8 cellular contexts compared by ENCODE assay signal in genomic region chr18:77132369-77133050, GRCh38. TPM values are rescaled to one million over a fixed set of nuclear protein-coding genes. Genes with fewer than 3 reads are reported as not detected.
DNase-seq lines count a peak whose midpoint lies in the region; ATAC-seq and TF ChIP-seq lines count a peak whose summit lies in the region.

MBP (minus strand) TSS chr18:77132783; CDS start chr18:77105261, 27,522 bp downstream.

- no peaks in the 10 kb centered on the region for H3K27me3 Mint-ChIP-seq in activated CD4-positive, alpha-beta T cell treated with anti-CD3 and anti-CD28 coated beads, Interleukin-2, amount 10 ng/mL, durations not matched to agents 24 days and 14 days
- H3K27me3 Mint-ChIP-seq in mesothelial cell of epicardium (ENCODE audit: low read depth) = peaks cover 51% of the 10 kb centered on the region

- peak within 1 kb of the TSS; percentile 97 for H3K27ac Mint-ChIP-seq in activated CD4-positive, alpha-beta T cell treated with anti-CD3 and anti-CD28 coated beads, Interleukin-2, amount 10 ng/mL, durations not matched to agents 24 days and 14 days
- peak within 1 kb of the TSS; percentile 53 for H3K27ac Mint-ChIP-seq in mesothelial cell of epicardium

- peak; percentile 89 for TF ChIP-seq POLR2A in GM15510 (IDR thresholded peaks at IDR 0.05; ENCODE audit: borderline replicate concordance, extremely low read depth, insufficient read length)

- DNase-seq in NCI-H1105 (lab: John Stamatoyannopoulos, UW) (peak; percentile 70), ecto neural progenitor cell (ENCODE audit: low spot score) (peak; percentile 74), mesothelial cell of epicardium (ENCODE audit: low spot score in 2 of 2, unreplicated experiment in 2 of 2) (peak; percentile 46 to 72), MV-4-11 (lab: John Stamatoyannopoulos, UW) (no peak)
- DNase-seq in activated CD4-positive, alpha-beta T cell treated with anti-CD3 and anti-CD28 coated beads, Interleukin-2, amount 10 ng/mL, durations not matched to agents 24 days and 14 days = peak; percentile 92
- DNase-seq in stimulated activated naive CD8-positive, alpha-beta T cell treated with anti-CD3 and anti-CD28 coated beads, Interleukin-15, Interleukin-2, amounts not matched to agents 100 U/mL and 50 U/mL, for 24 hours = peak; percentile 82

- peak within 1 kb of the TSS; percentile 100 for H3K4me3 Mint-ChIP-seq in activated CD4-positive, alpha-beta T cell treated with anti-CD3 and anti-CD28 coated beads, Interleukin-2, amount 10 ng/mL, durations not matched to agents 24 days and 14 days
- H3K4me3 Mint-ChIP-seq in mesothelial cell of epicardium = peak within 1 kb of the TSS; percentile 78

- no peak for TF ChIP-seq CTCF in mesothelial cell of epicardium (IDR thresholded peaks at IDR 0.05; ENCODE audit: unreplicated experiment)

- H3K4me1 Mint-ChIP-seq in activated CD4-positive, alpha-beta T cell treated with anti-CD3 and anti-CD28 coated beads, Interleukin-2, amount 10 ng/mL, durations not matched to agents 24 days and 14 days = peaks cover 48% of the 10 kb centered on the region
- H3K4me1 Mint-ChIP-seq in mesothelial cell of epicardium = peaks cover 23% of the 10 kb centered on the region

- peaks cover 31% of the 10 kb centered on the region for H3K36me3 Mint-ChIP-seq in activated CD4-positive, alpha-beta T cell treated with anti-CD3 and anti-CD28 coated beads, Interleukin-2, amount 10 ng/mL, durations not matched to agents 24 days and 14 days (ENCODE audit: low read depth)
- peaks cover 2% of the 10 kb centered on the region for H3K36me3 Mint-ChIP-seq in mesothelial cell of epicardium

- H3K9me3 Mint-ChIP-seq in activated CD4-positive, alpha-beta T cell treated with anti-CD3 and anti-CD28 coated beads, Interleukin-2, amount 10 ng/mL, durations not matched to agents 24 days and 14 days = peaks cover under 1% of the 10 kb centered on the region
- no peaks in the 10 kb centered on the region for H3K9me3 Mint-ChIP-seq in mesothelial cell of epicardium

- intact Hi-C loops in activated CD4-positive, alpha-beta T cell treated with anti-CD3 and anti-CD28 coated beads, Interleukin-2, amount 10 ng/mL, durations not matched to agents 24 days and 14 days (cut with micrococcal nuclease) = loop anchor here (5.0 kb wide), 1 partner anchor 130 kb away; no protein-coding TSS in a partner anchor

- peak; percentile 57 for ATAC-seq in HG02571 (IDR thresholded peaks at IDR 0.05; ENCODE audit: unreplicated experiment)
- peak; percentile 42 for ATAC-seq in stimulated activated naive CD8-positive, alpha-beta T cell treated with anti-CD3 and anti-CD28 coated beads, Interleukin-15, Interleukin-2, amounts not matched to agents 100 U/mL and 50 U/mL, for 24 hours

RNA-seq across cellular contexts. Expression of gene MBP, which starts in this region (rescaled TPM):
- 60.2 and 63.1 TPM in 2 replicates for total RNA-seq in activated CD4-positive, alpha-beta T cell treated with anti-CD3 and anti-CD28 coated beads, Interleukin-2, amount 10 ng/mL, durations not matched to agents 24 days and 14 days
- 19.1 to 20.8 TPM (median 20.6 TPM) in 3 replicates for total RNA-seq in mesothelial cell of epicardium
